ENCODE assay signal across 8 cellular contexts in the genomic region with DNA sequence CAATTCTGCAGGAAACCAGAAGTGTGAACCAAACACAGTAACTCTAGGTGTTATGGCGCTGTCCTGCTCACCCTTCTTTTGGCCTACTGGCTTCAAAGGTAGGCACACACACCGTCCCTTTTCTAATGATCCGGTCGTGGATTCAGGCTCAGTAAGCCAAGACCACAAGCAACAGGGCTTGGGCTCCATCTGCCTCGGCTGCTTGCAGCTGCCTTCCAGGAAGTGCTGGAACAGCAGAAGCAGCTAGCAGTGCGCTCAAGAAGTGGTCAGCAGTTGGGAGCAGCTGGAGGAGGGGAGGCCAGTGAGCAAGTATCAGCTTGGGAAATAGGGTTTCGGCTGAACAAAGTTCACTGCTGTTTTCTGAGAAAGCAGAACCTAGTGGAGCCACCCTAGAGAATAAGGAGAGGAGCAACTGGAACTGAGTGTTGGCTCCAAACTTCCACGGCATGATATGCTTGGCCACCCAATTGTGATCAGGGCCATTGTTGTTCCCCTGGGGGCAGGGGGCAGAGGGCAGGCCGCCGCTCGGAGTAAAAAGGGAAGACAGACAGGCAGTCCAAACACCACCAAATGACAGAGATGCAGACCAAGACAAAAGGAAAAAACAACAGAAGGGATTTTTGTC.
DNase-seq lines count a peak whose midpoint lies in the region; ATAC-seq and TF ChIP-seq lines count a peak whose summit lies in the region.

No MANE protein-coding gene starts in this region.

- H3K9me3 Mint-ChIP-seq in activated naive CD4-positive, alpha-beta T cell treated with anti-CD3 and anti-CD28 coated beads for 36 hours: no peaks in the 10 kb centered on the region
- H3K9me3 Mint-ChIP-seq in neural crest cell: no peaks in the 10 kb centered on the region

- no peak for DNase-seq in activated naive CD4-positive, alpha-beta T cell treated with anti-CD3 and anti-CD28 coated beads for 36 hours
- DNase-seq in activated naive CD4-positive, alpha-beta T cell treated with Interleukin-2 at 50 U/mL for 16 hours: no peak
- DNase-seq in RPMI7951 (ENCODE audit: low read depth): peak; percentile 49
- DNase-seq in epithelial cell of proximal tubule (ENCODE audit: low read depth): peak; percentile 85
- DNase-seq in neural crest cell (ENCODE audit: low read depth, low spot score): no peak
- DNase-seq in NCI-H2171 (lab: John Stamatoyannopoulos, UW): no peak
- no peak for DNase-seq in HUDEP-2 (lab: John Stamatoyannopoulos, UW; ENCODE audit: unreplicated experiment in 76 of 76)

- H3K4me1 Mint-ChIP-seq in activated naive CD4-positive, alpha-beta T cell treated with anti-CD3 and anti-CD28 coated beads for 36 hours (ENCODE audit: low read depth): peaks cover 54% of the 10 kb centered on the region
- peaks cover 61% of the 10 kb centered on the region for H3K4me1 Mint-ChIP-seq in neural crest cell

- no peaks in the 10 kb centered on the region for H3K27me3 Mint-ChIP-seq in activated naive CD4-positive, alpha-beta T cell treated with anti-CD3 and anti-CD28 coated beads for 36 hours (ENCODE audit: low read depth)
- no peaks in the 10 kb centered on the region for H3K27me3 Mint-ChIP-seq in neural crest cell (ENCODE audit: low read depth)

- CTCF ChIA-PET in activated naive CD4-positive, alpha-beta T cell treated with anti-CD3 and anti-CD28 coated beads for 36 hours (lab: Charles Lee): interaction anchor here (0.8 to 1.0 kb wide), 4 partner anchors 27 to 468 kb away, joined by 3 to 5 read pairs (median 3); no protein-coding TSS in a partner anchor

- H3K4me3 Mint-ChIP-seq in activated naive CD4-positive, alpha-beta T cell treated with anti-CD3 and anti-CD28 coated beads for 36 hours: no peak overlapping the region
- peak overlapping the region; percentile 64 for H3K4me3 Mint-ChIP-seq in neural crest cell

- no peaks in the 10 kb centered on the region for H3K36me3 Mint-ChIP-seq in activated naive CD4-positive, alpha-beta T cell treated with anti-CD3 and anti-CD28 coated beads for 36 hours (ENCODE audit: low read depth)
- H3K36me3 Mint-ChIP-seq in neural crest cell (ENCODE audit: low read depth): no peaks in the 10 kb centered on the region

- no peak overlapping the region for H3K4me3 ChIP-seq in epithelial cell of proximal tubule (ENCODE audit: low read depth, low read length)

- no peak for TF ChIP-seq CTCF in epithelial cell of proximal tubule (conservative IDR thresholded peaks at IDR 0.05; ENCODE audit: low read depth, low read length)
- TF ChIP-seq CTCF in neural crest cell (conservative IDR thresholded peaks at IDR 0.05): no peak

- intact Hi-C loops in activated naive CD4-positive, alpha-beta T cell treated with anti-CD3 and anti-CD28 coated beads for 36 hours (cut with micrococcal nuclease): loop anchor here (2.0 kb wide), 1 partner anchor 72 kb away; no protein-coding TSS in a partner anchor

- H3K27ac Mint-ChIP-seq in activated naive CD4-positive, alpha-beta T cell treated with anti-CD3 and anti-CD28 coated beads for 36 hours: peak overlapping the region; percentile 71
- H3K27ac Mint-ChIP-seq in neural crest cell (ENCODE audit: unreplicated experiment): peak overlapping the region; percentile 94

- no peak for ATAC-seq in HG03159 (IDR thresholded peaks at IDR 0.05; ENCODE audit: unreplicated experiment)

Comparison
In these comparisons a context has a peak if more than half of its experiments do, and no peak if none do; other contexts are left out.
1. DNase-seq: peak in RPMI7951 (single experiment) and epithelial cell of proximal tubule (single experiment); none in activated naive CD4-positive, alpha-beta T cell treated with anti-CD3 and anti-CD28 coated beads for 36 hours (single experiment), activated naive CD4-positive, alpha-beta T cell treated with Interleukin-2 at 50 U/mL for 16 hours (single experiment), neural crest cell (single experiment), NCI-H2171 (single experiment) and HUDEP-2 (0 of 76).